In the genomic region with DNA sequence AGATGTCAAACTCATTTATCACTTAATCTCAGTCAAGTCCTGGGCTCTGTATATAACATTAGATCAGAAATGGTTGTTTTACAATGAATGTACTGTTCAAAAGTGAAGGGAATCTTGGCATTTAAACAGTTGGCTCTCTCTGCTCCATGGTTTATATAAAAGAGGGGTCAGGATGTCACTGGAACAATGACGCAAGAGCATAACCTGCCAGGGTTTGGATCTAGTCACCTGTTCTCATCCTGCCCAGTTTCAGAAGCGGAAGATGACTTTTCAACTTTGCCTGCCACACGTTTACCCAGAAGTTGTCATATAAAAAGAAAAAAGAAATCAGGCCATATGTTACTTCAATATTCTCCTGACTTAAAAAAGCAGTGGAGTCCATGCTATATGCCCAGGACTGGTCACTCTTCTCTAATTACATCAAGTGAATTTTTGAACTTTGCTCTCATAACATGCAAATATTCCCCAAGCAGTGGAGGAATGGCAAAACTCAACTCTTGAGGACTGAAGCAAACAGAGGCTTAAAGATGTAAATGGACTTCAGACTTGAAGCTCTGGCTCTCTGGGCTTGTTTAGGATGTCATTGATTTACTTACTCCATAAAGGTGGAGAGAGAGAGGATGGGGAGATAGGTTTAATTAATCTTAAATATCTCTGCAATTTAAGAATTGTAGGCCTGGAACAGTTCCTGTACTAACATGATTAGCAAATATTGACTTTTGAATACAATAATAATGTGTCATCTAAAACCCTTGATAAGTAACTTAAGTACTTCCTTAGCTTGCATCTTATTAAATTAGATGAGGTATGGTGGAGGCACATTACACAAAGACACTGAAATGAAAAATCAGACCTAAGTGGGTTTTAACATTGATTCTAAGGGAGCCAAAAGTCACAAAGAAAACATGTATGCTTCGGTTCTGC, we compare ENCODE assay signal across 36 cellular contexts. TPM values are rescaled to one million over a fixed set of nuclear protein-coding genes. Genes with fewer than 3 reads are reported as not detected.
A peak's percentile ranks its signal among the peaks of the same experiment; 100 is the strongest.
DNase-seq lines count a peak whose midpoint lies in the region; ATAC-seq, FAIRE-seq and TF ChIP-seq lines count a peak whose summit lies in the region.
"Had no signal": no experiment of that assay in that cellular context is flagged by ENCODE, and none has a peak within 500 bp of the region (broad histone marks: within the 10 kb centered on the region; RNA-seq: fewer than 3 reads in every experiment).

No MANE protein-coding gene starts in this region.

- ATAC-seq in A549 = no peak
- no peak for ATAC-seq in GM23338
- no peak for ATAC-seq in GM19324 (IDR thresholded peaks at IDR 0.05; ENCODE audit: low FRiP score, unreplicated experiment)
- no peak for ATAC-seq in GM21786 (IDR thresholded peaks at IDR 0.05; ENCODE audit: unreplicated experiment)
- ATAC-seq: body of pancreas, gastroesophageal sphincter, left colon, Right ventricle myocardium inferior had no signal

- no peak for TF ChIP-seq EP300 in A549 (IDR thresholded peaks at IDR 0.05)

- H3K4me2 ChIP-seq in A549 (peak overlapping the region; percentile 6; the same call in 1 of the 3 replicates), GM23338 (no peak overlapping the region)
- H3K4me2 ChIP-seq: BLaER1 had no signal

- H3K27ac Mint-ChIP-seq in GM23338 = no peak overlapping the region
- H3K27ac Mint-ChIP-seq: activated CD4-positive, alpha-beta memory T cell treated with anti-CD3 and anti-CD28 coated beads for 36 hours; activated naive CD4-positive, alpha-beta T cell treated with anti-CD3 and anti-CD28 coated beads for 36 hours; activated T-helper 1 cell treated with anti-CD3 and anti-CD28 coated beads, Interleukin-12 subunit alpha, Interleukin-12 subunit beta, Interleukin-2, Interleukin-4 antibody, amounts not matched to agents 30 ng/mL and 10 ng/mL and 1 ng/mL, durations not matched to agents 14 hours and 24 hours and 36 hours; memory B cell had no signal

- FAIRE-seq in A549 (lab: Jason Lieb, UNC) (peak; percentile 18), islet of Langerhans (lab: Jason Lieb, UNC) (peak; percentile 24)
- FAIRE-seq: HTR-8/SVneo had no signal

- peaks cover 8% of the 10 kb centered on the region; the same call in 2 of the 3 replicates for H3K4me1 Mint-ChIP-seq in GM23338
- H3K4me1 Mint-ChIP-seq: memory B cell had no signal

- H3K36me3 ChIP-seq in GM23338 (ENCODE audit: insufficient read depth) (no peaks in the 10 kb centered on the region), WERI-Rb-1 (no peaks in the 10 kb centered on the region)
- H3K36me3 ChIP-seq: adrenal gland, BLaER1, gastroesophageal sphincter, suprapubic skin, upper lobe of left lung had no signal

- TF ChIP-seq CTCF in A549 (IDR thresholded peaks at IDR 0.05) = no peak
- no peak for TF ChIP-seq CTCF in GM23338 (conservative IDR thresholded peaks at IDR 0.05; ENCODE audit: low read depth in 2 of 2)
- no peak for TF ChIP-seq CTCF in WERI-Rb-1 (IDR thresholded peaks at IDR 0.05; ENCODE audit: low read depth, low read length)

- H3K9me3 ChIP-seq in A549 (no peaks in the 10 kb centered on the region), WERI-Rb-1 (ENCODE audit: severe bottlenecking) (no peaks in the 10 kb centered on the region)
- H3K9me3 ChIP-seq: adrenal gland, BLaER1, body of pancreas, gastroesophageal sphincter, suprapubic skin, upper lobe of left lung had no signal

- H3K27me3 ChIP-seq in GM23338 (ENCODE audit: insufficient read depth) (no peaks in the 10 kb centered on the region), WERI-Rb-1 (ENCODE audit: insufficient read depth, low read depth, severe bottlenecking) (peaks cover 82% of the 10 kb centered on the region)
- H3K27me3 ChIP-seq: adrenal gland, BLaER1, body of pancreas, gastroesophageal sphincter, suprapubic skin, upper lobe of left lung had no signal

- H3K27me3 Mint-ChIP-seq in GM23338 (ENCODE audit: insufficient read depth, low read depth, poor library complexity) = no peaks in the 10 kb centered on the region
- H3K27me3 Mint-ChIP-seq: activated CD4-positive, alpha-beta memory T cell treated with anti-CD3 and anti-CD28 coated beads for 36 hours had no signal

- H3K4me3 ChIP-seq in A549 (no peak overlapping the region), GM23338 (no peak overlapping the region), WERI-Rb-1 (ENCODE audit: low read depth, low read length) (no peak overlapping the region)
- H3K4me3 ChIP-seq: adrenal gland, BLaER1, body of pancreas, gastroesophageal sphincter, skin epidermis, suprapubic skin, upper lobe of left lung had no signal

- TF ChIP-seq POLR2A in A549 (IDR thresholded peaks at IDR 0.05; ENCODE audit: low read length) = no peak

- H3F3A ChIP-seq in GM23338 (replicated peaks; ENCODE audit: low read depth) = no peaks in the 10 kb centered on the region

- POLR2A ChIA-PET in A549 (lab: Yijun Ruan, JAX) = interaction anchor here (0.6 kb wide), 1 partner anchor 75 kb away, joined by 3 read pairs; no protein-coding TSS in a partner anchor

- no peaks in the 10 kb centered on the region for H3K79me2 ChIP-seq in GM23338 (replicated peaks; ENCODE audit: insufficient read depth)
- H3K79me2 ChIP-seq: parathyroid adenoma had no signal

- peaks cover 5% of the 10 kb centered on the region; the same call in 1 of the 2 replicates for H3K9me2 ChIP-seq in GM23338 (ENCODE audit: insufficient read depth)

- H3K27ac ChIP-seq in A549 = no peak overlapping the region
- H3K27ac ChIP-seq in GM23338 (ENCODE audit: low read depth) = no peak overlapping the region
- H3K27ac ChIP-seq in WERI-Rb-1 = no peak overlapping the region
- H3K27ac ChIP-seq: adrenal gland, BLaER1, body of pancreas, gastroesophageal sphincter, parathyroid adenoma, skin epidermis, suprapubic skin, upper lobe of left lung had no signal

- H3K4me1 ChIP-seq in A549 = peaks cover 9% of the 10 kb centered on the region; the same call in 1 of the 3 replicates
- H3K4me1 ChIP-seq in GM23338 (ENCODE audit: insufficient read depth) = no peaks in the 10 kb centered on the region
- H3K4me1 ChIP-seq: adrenal gland, BLaER1, parathyroid adenoma had no signal

- DNase-seq in A549 (ENCODE audit: low read depth in 1 of 2, low spot score in 1 of 2) (no peak), GM23338 (ENCODE audit: low spot score) (peak; percentile 6), SHP77 treated with DMSO at 0.1 percent for 48 hours (lab: John Stamatoyannopoulos, UW) (peak; percentile 39), WERI-Rb-1 (no peak), HUDEP-2 (lab: John Stamatoyannopoulos, UW; ENCODE audit: unreplicated experiment in 76 of 76) (no peak)
- DNase-seq: activated CD4-positive, alpha-beta memory T cell treated with anti-CD3 and anti-CD28 coated beads for 36 hours; activated CD4-positive, alpha-beta T cell treated with anti-CD3 and anti-CD28 coated beads for 1 hour; activated CD8-positive, alpha-beta memory T cell treated with anti-CD3 and anti-CD28 coated beads, Interleukin-2, amount 50 U/mL, for 4 hours; activated naive CD4-positive, alpha-beta T cell treated with anti-CD3 and anti-CD28 coated beads for 36 hours; adrenal gland; body of pancreas; dermis blood vessel endothelial cell; H7; hypothalamus; KBM-7; left colon; NCI-H1105; NCI-H226; OCI-M1; retina; stimulated activated CD4-positive, alpha-beta T cell treated with anti-CD3 and anti-CD28 coated beads, Interleukin-1b, Interleukin-23, amount 100 ng/mL, for 48 hours; stimulated activated naive CD4-positive, alpha-beta T cell treated with Interleukin-2 at 50 U/mL for 16 hours; upper lobe of left lung had no signal

- no peak for TF ChIP-seq RAD21 in A549 (conservative IDR thresholded peaks at IDR 0.05 in 1 of 2, IDR thresholded peaks at IDR 0.05 in 1 of 2)

- no peaks in the 10 kb centered on the region for H3K36me3 Mint-ChIP-seq in GM23338 (ENCODE audit: low read depth)
- H3K36me3 Mint-ChIP-seq: activated CD4-positive, alpha-beta memory T cell treated with anti-CD3 and anti-CD28 coated beads for 36 hours; memory B cell had no signal

- CTCF ChIA-PET in A549 (lab: Yijun Ruan, JAX) = interaction anchor here (1.1 kb wide), 2 partner anchors 10 to 15 kb away, joined by 4 to 5 read pairs; no protein-coding TSS in a partner anchor

- H2AFZ ChIP-seq in GM23338 = no peak overlapping the region
- H2AFZ ChIP-seq: parathyroid adenoma had no signal

- H3K4me3 Mint-ChIP-seq in GM23338 = no peak overlapping the region
- H3K4me3 Mint-ChIP-seq: activated CD4-positive, alpha-beta memory T cell treated with anti-CD3 and anti-CD28 coated beads for 36 hours; activated naive CD4-positive, alpha-beta T cell treated with anti-CD3 and anti-CD28 coated beads for 36 hours; activated T-helper 1 cell treated with anti-CD3 and anti-CD28 coated beads, Interleukin-12 subunit alpha, Interleukin-12 subunit beta, Interleukin-2, Interleukin-4 antibody, amounts not matched to agents 30 ng/mL and 10 ng/mL and 1 ng/mL, durations not matched to agents 14 hours and 24 hours and 36 hours; memory B cell; neural crest cell had no signal

- WGBS in A549 (ENCODE audit: missing lambda C conversion rate) = 51% methylated on average over 4 of the region's 4 CpGs

- no peaks in the 10 kb centered on the region for H3K9me3 Mint-ChIP-seq in GM23338
- H3K9me3 Mint-ChIP-seq: activated CD4-positive, alpha-beta memory T cell treated with anti-CD3 and anti-CD28 coated beads for 36 hours; activated naive CD4-positive, alpha-beta T cell treated with anti-CD3 and anti-CD28 coated beads for 36 hours; activated T-helper 1 cell treated with anti-CD3 and anti-CD28 coated beads, Interleukin-12 subunit alpha, Interleukin-12 subunit beta, Interleukin-2, Interleukin-4 antibody, amounts not matched to agents 30 ng/mL and 10 ng/mL and 1 ng/mL, durations not matched to agents 14 hours and 24 hours and 36 hours; memory B cell; neural crest cell had no signal

- H4K20me1 ChIP-seq in GM23338 (replicated peaks; ENCODE audit: insufficient read depth) = no peaks in the 10 kb centered on the region
- H4K20me1 ChIP-seq: BLaER1 had no signal

TF ChIP-seq in A549, 52 proteins besides CTCF, POLR2A, EP300 and RAD21 (continues in another document):
- no peak for TF ChIP-seq RNF2 (IDR thresholded peaks at IDR 0.05; ENCODE audit: borderline replicate concordance, low read depth)
- no peak for TF ChIP-seq FOSL2 (IDR thresholded peaks at IDR 0.05)
- TF ChIP-seq FOSL2 (CRISPR knock-in tag; IDR thresholded peaks at IDR 0.05) = no peak

TF ChIP-seq in GM23338, 12 proteins besides CTCF, POLR2A, EP300 and RAD21 (continues in another document):
- TF ChIP-seq STAT1 (IDR thresholded peaks at IDR 0.05; ENCODE audit: unreplicated experiment) (no peak), ZNF331 (CRISPR knock-in tag; IDR thresholded peaks at IDR 0.05; ENCODE audit: low read depth) (no peak)

RNA-seq across cellular contexts. Expression of a gene that starts 58.3 kb away (rescaled TPM):
- polyA plus RNA-seq in A549 (2011; rRNA removed) (19.3 and 28.1 TPM in 2 replicates), A549 (2017; fragmentation: RNase III; extraction: RNeasy Plus Mini Kit Qiagen cat#74134 plus additional on column Dnase treatment) (11.9 to 14.5 TPM (median 13.0 TPM) in 3 replicates), GM23338 (2016; fragmentation: Nextera tagmentation; extraction: Ambion mirVana) (15.8 and 22.2 TPM in 2 replicates)
- polyA plus RNA-seq in A549 (2012; cell fraction: cytosol; rRNA removed) = 4.2 and 4.4 TPM in 2 replicates
- 2.5 and 3.7 TPM in 2 replicates for polyA plus RNA-seq in A549 (2012; cell fraction: nucleus; rRNA removed)
- polyA minus RNA-seq in A549 (2011; rRNA and poly(A)+ RNA removed) = 4.7 and 5.9 TPM in 2 replicates
- 45.5 and 48.2 TPM in 2 replicates for total RNA-seq in GM23338 (2014; rRNA removed; shearing (Covaris generic))

Comparison
In these comparisons a context has a peak if more than half of its experiments do, and no peak if none do; other contexts are left out.
1. DNase-seq: peak in GM23338 (single experiment) and SHP77 treated with DMSO at 0.1 percent for 48 hours (single experiment); none in A549 (0 of 2), WERI-Rb-1 (single experiment) and HUDEP-2 (0 of 76).